In the genomic region with DNA sequence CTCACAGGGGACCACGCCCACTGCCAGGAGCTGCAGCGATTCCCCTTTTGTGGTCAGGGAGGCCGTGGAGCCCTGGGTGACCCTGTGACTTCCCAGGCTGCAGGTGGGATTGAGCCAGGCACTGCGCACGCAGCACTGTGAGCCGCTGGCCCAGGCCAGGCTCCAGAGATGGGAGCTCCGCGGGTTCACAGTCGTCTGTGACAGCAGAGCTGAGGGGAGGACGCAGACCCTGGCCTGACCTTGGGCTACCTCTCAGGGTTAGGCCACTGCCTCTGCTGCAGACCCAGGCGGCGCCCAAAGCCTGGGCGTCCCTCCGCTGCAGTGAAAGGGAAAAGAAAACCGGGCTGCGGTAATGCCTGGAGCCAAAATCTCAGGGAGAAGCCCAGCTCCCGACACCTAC, we compare ENCODE assay signal across 1 cellular context.
TF ChIP-seq lines count a peak whose summit lies in the region.

No MANE protein-coding gene starts in this region.

TF ChIP-seq in GM23338, 12 proteins besides CTCF, POLR2A, EP300 and RAD21 (continued from another document):
- TF ChIP-seq, protein P1, sequence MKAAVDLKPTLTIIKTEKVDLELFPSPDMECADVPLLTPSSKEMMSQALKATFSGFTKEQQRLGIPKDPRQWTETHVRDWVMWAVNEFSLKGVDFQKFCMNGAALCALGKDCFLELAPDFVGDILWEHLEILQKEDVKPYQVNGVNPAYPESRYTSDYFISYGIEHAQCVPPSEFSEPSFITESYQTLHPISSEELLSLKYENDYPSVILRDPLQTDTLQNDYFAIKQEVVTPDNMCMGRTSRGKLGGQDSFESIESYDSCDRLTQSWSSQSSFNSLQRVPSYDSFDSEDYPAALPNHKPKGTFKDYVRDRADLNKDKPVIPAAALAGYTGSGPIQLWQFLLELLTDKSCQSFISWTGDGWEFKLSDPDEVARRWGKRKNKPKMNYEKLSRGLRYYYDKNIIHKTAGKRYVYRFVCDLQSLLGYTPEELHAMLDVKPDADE (IDR thresholded peaks at IDR 0.05): no peak
- TF ChIP-seq, protein P2, sequence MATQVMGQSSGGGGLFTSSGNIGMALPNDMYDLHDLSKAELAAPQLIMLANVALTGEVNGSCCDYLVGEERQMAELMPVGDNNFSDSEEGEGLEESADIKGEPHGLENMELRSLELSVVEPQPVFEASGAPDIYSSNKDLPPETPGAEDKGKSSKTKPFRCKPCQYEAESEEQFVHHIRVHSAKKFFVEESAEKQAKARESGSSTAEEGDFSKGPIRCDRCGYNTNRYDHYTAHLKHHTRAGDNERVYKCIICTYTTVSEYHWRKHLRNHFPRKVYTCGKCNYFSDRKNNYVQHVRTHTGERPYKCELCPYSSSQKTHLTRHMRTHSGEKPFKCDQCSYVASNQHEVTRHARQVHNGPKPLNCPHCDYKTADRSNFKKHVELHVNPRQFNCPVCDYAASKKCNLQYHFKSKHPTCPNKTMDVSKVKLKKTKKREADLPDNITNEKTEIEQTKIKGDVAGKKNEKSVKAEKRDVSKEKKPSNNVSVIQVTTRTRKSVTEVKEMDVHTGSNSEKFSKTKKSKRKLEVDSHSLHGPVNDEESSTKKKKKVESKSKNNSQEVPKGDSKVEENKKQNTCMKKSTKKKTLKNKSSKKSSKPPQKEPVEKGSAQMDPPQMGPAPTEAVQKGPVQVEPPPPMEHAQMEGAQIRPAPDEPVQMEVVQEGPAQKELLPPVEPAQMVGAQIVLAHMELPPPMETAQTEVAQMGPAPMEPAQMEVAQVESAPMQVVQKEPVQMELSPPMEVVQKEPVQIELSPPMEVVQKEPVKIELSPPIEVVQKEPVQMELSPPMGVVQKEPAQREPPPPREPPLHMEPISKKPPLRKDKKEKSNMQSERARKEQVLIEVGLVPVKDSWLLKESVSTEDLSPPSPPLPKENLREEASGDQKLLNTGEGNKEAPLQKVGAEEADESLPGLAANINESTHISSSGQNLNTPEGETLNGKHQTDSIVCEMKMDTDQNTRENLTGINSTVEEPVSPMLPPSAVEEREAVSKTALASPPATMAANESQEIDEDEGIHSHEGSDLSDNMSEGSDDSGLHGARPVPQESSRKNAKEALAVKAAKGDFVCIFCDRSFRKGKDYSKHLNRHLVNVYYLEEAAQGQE (IDR thresholded peaks at IDR 0.05; ENCODE audit: unreplicated experiment): no peak
- TF ChIP-seq ZNF114 (CRISPR knock-in tag; IDR thresholded peaks at IDR 0.05) (no peak), EZH2phosphoT487 (IDR thresholded peaks at IDR 0.05; ENCODE audit: unreplicated experiment) (no peak), JUNB (IDR thresholded peaks at IDR 0.05; ENCODE audit: unreplicated experiment) (no peak), CREB1 (CRISPR knock-in tag; IDR thresholded peaks at IDR 0.05; ENCODE audit: low read depth) (no peak), ZNF331 (CRISPR knock-in tag; IDR thresholded peaks at IDR 0.05; ENCODE audit: low read depth) (no peak), NANOG (IDR thresholded peaks at IDR 0.05; ENCODE audit: borderline replicate concordance) (no peak), EZH2 (IDR thresholded peaks at IDR 0.05; ENCODE audit: low read depth, unreplicated experiment) (no peak)
- TF ChIP-seq, protein P3, sequence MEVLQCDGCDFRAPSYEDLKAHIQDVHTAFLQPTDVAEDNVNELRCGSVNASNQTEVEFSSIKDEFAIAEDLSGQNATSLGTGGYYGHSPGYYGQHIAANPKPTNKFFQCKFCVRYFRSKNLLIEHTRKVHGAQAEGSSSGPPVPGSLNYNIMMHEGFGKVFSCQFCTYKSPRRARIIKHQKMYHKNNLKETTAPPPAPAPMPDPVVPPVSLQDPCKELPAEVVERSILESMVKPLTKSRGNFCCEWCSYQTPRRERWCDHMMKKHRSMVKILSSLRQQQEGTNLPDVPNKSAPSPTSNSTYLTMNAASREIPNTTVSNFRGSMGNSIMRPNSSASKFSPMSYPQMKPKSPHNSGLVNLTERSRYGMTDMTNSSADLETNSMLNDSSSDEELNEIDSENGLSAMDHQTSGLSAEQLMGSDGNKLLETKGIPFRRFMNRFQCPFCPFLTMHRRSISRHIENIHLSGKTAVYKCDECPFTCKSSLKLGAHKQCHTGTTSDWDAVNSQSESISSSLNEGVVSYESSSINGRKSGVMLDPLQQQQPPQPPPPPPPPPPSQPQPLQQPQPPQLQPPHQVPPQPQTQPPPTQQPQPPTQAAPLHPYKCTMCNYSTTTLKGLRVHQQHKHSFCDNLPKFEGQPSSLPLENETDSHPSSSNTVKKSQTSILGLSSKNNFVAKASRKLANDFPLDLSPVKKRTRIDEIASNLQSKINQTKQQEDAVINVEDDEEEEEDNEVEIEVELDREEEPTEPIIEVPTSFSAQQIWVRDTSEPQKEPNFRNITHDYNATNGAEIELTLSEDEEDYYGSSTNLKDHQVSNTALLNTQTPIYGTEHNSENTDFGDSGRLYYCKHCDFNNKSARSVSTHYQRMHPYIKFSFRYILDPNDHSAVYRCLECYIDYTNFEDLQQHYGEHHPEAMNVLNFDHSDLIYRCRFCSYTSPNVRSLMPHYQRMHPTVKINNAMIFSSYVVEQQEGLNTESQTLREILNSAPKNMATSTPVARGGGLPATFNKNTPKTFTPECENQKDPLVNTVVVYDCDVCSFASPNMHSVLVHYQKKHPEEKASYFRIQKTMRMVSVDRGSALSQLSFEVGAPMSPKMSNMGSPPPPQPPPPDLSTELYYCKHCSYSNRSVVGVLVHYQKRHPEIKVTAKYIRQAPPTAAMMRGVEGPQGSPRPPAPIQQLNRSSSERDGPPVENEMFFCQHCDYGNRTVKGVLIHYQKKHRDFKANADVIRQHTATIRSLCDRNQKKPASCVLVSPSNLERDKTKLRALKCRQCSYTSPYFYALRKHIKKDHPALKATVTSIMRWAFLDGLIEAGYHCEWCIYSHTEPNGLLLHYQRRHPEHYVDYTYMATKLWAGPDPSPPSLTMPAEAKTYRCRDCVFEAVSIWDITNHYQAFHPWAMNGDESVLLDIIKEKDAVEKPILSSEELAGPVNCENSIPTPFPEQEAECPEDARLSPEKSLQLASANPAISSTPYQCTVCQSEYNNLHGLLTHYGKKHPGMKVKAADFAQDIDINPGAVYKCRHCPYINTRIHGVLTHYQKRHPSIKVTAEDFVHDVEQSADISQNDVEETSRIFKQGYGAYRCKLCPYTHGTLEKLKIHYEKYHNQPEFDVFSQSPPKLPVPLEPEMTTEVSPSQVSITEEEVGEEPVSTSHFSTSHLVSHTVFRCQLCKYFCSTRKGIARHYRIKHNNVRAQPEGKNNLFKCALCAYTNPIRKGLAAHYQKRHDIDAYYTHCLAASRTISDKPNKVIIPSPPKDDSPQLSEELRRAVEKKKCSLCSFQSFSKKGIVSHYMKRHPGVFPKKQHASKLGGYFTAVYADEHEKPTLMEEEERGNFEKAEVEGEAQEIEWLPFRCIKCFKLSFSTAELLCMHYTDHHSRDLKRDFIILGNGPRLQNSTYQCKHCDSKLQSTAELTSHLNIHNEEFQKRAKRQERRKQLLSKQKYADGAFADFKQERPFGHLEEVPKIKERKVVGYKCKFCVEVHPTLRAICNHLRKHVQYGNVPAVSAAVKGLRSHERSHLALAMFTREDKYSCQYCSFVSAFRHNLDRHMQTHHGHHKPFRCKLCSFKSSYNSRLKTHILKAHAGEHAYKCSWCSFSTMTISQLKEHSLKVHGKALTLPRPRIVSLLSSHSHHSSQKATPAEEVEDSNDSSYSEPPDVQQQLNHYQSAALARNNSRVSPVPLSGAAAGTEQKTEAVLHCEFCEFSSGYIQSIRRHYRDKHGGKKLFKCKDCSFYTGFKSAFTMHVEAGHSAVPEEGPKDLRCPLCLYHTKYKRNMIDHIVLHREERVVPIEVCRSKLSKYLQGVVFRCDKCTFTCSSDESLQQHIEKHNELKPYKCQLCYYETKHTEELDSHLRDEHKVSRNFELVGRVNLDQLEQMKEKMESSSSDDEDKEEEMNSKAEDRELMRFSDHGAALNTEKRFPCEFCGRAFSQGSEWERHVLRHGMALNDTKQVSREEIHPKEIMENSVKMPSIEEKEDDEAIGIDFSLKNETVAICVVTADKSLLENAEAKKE (CRISPR knock-in tag; IDR thresholded peaks at IDR 0.05): no peak
